ENCODE assay signal across 10 cellular contexts in genomic region chr1:148315081-148315811, GRCh38.
DNase-seq lines count a peak whose midpoint lies in the region; ATAC-seq and TF ChIP-seq lines count a peak whose summit lies in the region.
"Had no signal": no experiment of that assay in that cellular context is flagged by ENCODE, and none has a peak within 500 bp of the region (broad histone marks: within the 10 kb centered on the region; RNA-seq: fewer than 3 reads in every experiment).

No MANE protein-coding gene starts in this region.

- peaks cover 11% of the 10 kb centered on the region for H3K4me1 ChIP-seq in effector memory CD4-positive, alpha-beta T cell (ENCODE audit: control insufficient read depth, insufficient read depth, low read length, poor library complexity, severe bottlenecking)
- H3K4me1 ChIP-seq in lower lobe of right lung, result no peaks in the 10 kb centered on the region
- H3K4me1 ChIP-seq: parathyroid adenoma had no signal

- DNase-seq in H4 (ENCODE audit: low spot score), result peak; percentile 7
- DNase-seq in MG63, result peak; percentile 72
- DNase-seq in myocyte (ENCODE audit: low read depth), result peak; percentile 82
- no peak for DNase-seq in NCI-H2196 (lab: John Stamatoyannopoulos, UW; ENCODE audit: unreplicated experiment)
- DNase-seq in effector memory CD4-positive, alpha-beta T cell, result no peak
- DNase-seq in lower lobe of right lung, result no peak
- DNase-seq in Calu3, result no peak

- no peak overlapping the region for H3K4me3 ChIP-seq in MG63
- no peak overlapping the region for H3K4me3 ChIP-seq in effector memory CD4-positive, alpha-beta T cell (ENCODE audit: insufficient read depth, low read depth, low read length, poor library complexity, severe bottlenecking)
- no peak overlapping the region for H3K4me3 ChIP-seq in lower lobe of right lung

- intact Hi-C loops in lower lobe of right lung (cut with DNase I), result no loop called here
- intact Hi-C loops in Calu3 (cut with micrococcal nuclease; ENCODE audit: unreplicated experiment), result no loop called here

- peaks cover 19% of the 10 kb centered on the region for H3K9me3 ChIP-seq in MG63
- H3K9me3 ChIP-seq in effector memory CD4-positive, alpha-beta T cell (ENCODE audit: control insufficient read depth, low read length), result peaks cover 3% of the 10 kb centered on the region
- H3K9me3 ChIP-seq in lower lobe of right lung, result no peaks in the 10 kb centered on the region

- TF ChIP-seq CTCF in lower lobe of right lung (IDR thresholded peaks at IDR 0.05), result no peak
- TF ChIP-seq CTCF in Calu3 (IDR thresholded peaks at IDR 0.05; ENCODE audit: unreplicated experiment), result no peak

- no peaks in the 10 kb centered on the region for H3K4me1 Mint-ChIP-seq in Calu3 (ENCODE audit: low read depth, unreplicated experiment)

- no TSS peak for BruUV-seq in Calu3 (replicated peaks; lab: Mats Ljungman, UMichigan)

- H3K27ac Mint-ChIP-seq in Calu3 (ENCODE audit: unreplicated experiment), result no peak overlapping the region
- H3K27ac Mint-ChIP-seq: T-helper 1 cell treated with Interleukin-12 subunit alpha and Interleukin-12 subunit beta and Interleukin-4 antibody, amounts not matched to agents 30 μg/mL and 1 μg/mL, for 36 hours had no signal

- no peaks in the 10 kb centered on the region for H3K36me3 Mint-ChIP-seq in Calu3 (ENCODE audit: insufficient read depth, unreplicated experiment)

- peak; percentile 89 for ATAC-seq in GM18867 (IDR thresholded peaks at IDR 0.05; ENCODE audit: unreplicated experiment)
- no peak for ATAC-seq in lower lobe of right lung

- H3K27me3 ChIP-seq in MG63 (no peaks in the 10 kb centered on the region), lower lobe of right lung (ENCODE audit: low read depth) (peaks cover 38% of the 10 kb centered on the region)
- peaks cover 4% of the 10 kb centered on the region for H3K27me3 ChIP-seq in effector memory CD4-positive, alpha-beta T cell (replicated peaks; ENCODE audit: control insufficient read depth, insufficient read depth, low read length, poor library complexity, severe bottlenecking)

- CTCF ChIA-PET in Calu3 (lab: Charles Lee), result no interaction called here

- H3K36me3 ChIP-seq in MG63 (no peaks in the 10 kb centered on the region), lower lobe of right lung (no peaks in the 10 kb centered on the region)
- no peaks in the 10 kb centered on the region for H3K36me3 ChIP-seq in effector memory CD4-positive, alpha-beta T cell (ENCODE audit: control insufficient read depth, insufficient read depth, low read length)

- no peak overlapping the region for H3K27ac ChIP-seq in effector memory CD4-positive, alpha-beta T cell (ENCODE audit: insufficient read depth, low read length, poor library complexity, severe bottlenecking)
- H3K27ac ChIP-seq in lower lobe of right lung, result no peak overlapping the region
- H3K27ac ChIP-seq: parathyroid adenoma had no signal

- no peak overlapping the region for H3K4me3 Mint-ChIP-seq in Calu3 (ENCODE audit: low read depth, unreplicated experiment)
- H3K4me3 Mint-ChIP-seq: T-helper 1 cell treated with Interleukin-12 subunit alpha and Interleukin-12 subunit beta and Interleukin-4 antibody, amounts not matched to agents 30 μg/mL and 1 μg/mL, for 36 hours had no signal

- peaks cover 5% of the 10 kb centered on the region for H3K9me3 Mint-ChIP-seq in Calu3 (ENCODE audit: low read depth, unreplicated experiment)

- peaks cover 80% of the 10 kb centered on the region for H3K27me3 Mint-ChIP-seq in Calu3 (ENCODE audit: unreplicated experiment)

Comparison
In these comparisons a context has a peak if more than half of its experiments do, and no peak if none do; other contexts are left out.
1. DNase-seq: peak in H4 (single experiment), MG63 (single experiment) and myocyte (single experiment); none in NCI-H2196 (single experiment), effector memory CD4-positive, alpha-beta T cell (0 of 3), lower lobe of right lung (single experiment) and Calu3 (single experiment).